ENCODE assay signal across 8 cellular contexts in genomic region chr1:92623187-92623778, GRCh38.
DNase-seq lines count a peak whose midpoint lies in the region; ATAC-seq and TF ChIP-seq lines count a peak whose summit lies in the region.

No MANE protein-coding gene starts in this region.

- H3K4me3 Mint-ChIP-seq in activated CD4-positive, alpha-beta T cell treated with anti-CD3 and anti-CD28 coated beads for 36 hours = no peak overlapping the region

- POLR2A ChIA-PET in activated CD4-positive, alpha-beta T cell treated with anti-CD3 and anti-CD28 coated beads for 36 hours (lab: Charles Lee) = no interaction called here

- no peaks in the 10 kb centered on the region for H3K36me3 Mint-ChIP-seq in activated CD4-positive, alpha-beta T cell treated with anti-CD3 and anti-CD28 coated beads for 36 hours (ENCODE audit: low read depth)

- peaks cover 14% of the 10 kb centered on the region for H3K4me1 Mint-ChIP-seq in activated CD4-positive, alpha-beta T cell treated with anti-CD3 and anti-CD28 coated beads for 36 hours

- no peak overlapping the region for H3K9ac ChIP-seq in colonic mucosa (ENCODE audit: low read depth in 2 of 2, low read length in 2 of 2)

- no peak for DNase-seq in activated CD4-positive, alpha-beta T cell treated with anti-CD3 and anti-CD28 coated beads for 36 hours
- DNase-seq in activated CD4-positive, alpha-beta T cell treated with anti-CD3 and anti-CD28 coated beads, Interleukin-2, amount 50 U/mL, for 48 hours = no peak
- DNase-seq in NCI-H1105 treated with DMSO at 0.1 percent for 48 hours (lab: John Stamatoyannopoulos, UW) (peak; percentile 34), colonic mucosa (no peak), pons (ENCODE audit: low spot score) (peak; percentile 28), mucosa of gallbladder (ENCODE audit: low spot score) (no peak)
- no peak for DNase-seq in activated naive CD4-positive, alpha-beta T cell treated with anti-CD3 and anti-CD28 coated beads, Interleukin-2, amount 50 U/mL, for 16 hours
- DNase-seq in activated naive CD4-positive, alpha-beta T cell (lab: John Stamatoyannopoulos, UW) = no peak

- CTCF ChIA-PET in activated CD4-positive, alpha-beta T cell treated with anti-CD3 and anti-CD28 coated beads for 36 hours (lab: Charles Lee) = interaction anchor here (0.9 to 2.3 kb wide), 8 partner anchors 20 to 692 kb away, joined by 3 to 15 read pairs (median 4); no protein-coding TSS in a partner anchor

- no peaks in the 10 kb centered on the region for H3K27me3 ChIP-seq in colonic mucosa

- H3K27ac Mint-ChIP-seq in activated CD4-positive, alpha-beta T cell treated with anti-CD3 and anti-CD28 coated beads for 36 hours = no peak overlapping the region

- intact Hi-C loops in activated CD4-positive, alpha-beta T cell treated with anti-CD3 and anti-CD28 coated beads for 36 hours (cut with DNase I, micrococcal nuclease) = loop anchor here (1.0 to 5.0 kb wide), 5 partner anchors 256 to 626 kb away; partner anchors contain the start of genes BTBD8 (in 1 of the 2), GLMN (in 1 of the 2) and RPAP2 (in 1 of the 2)
- intact Hi-C loops in colonic mucosa (cut with DNase I) = no loop called here

- peak; percentile 57 for ATAC-seq in activated CD4-positive, alpha-beta T cell treated with anti-CD3 and anti-CD28 coated beads for 36 hours

- no peaks in the 10 kb centered on the region for H3K27me3 Mint-ChIP-seq in activated CD4-positive, alpha-beta T cell treated with anti-CD3 and anti-CD28 coated beads for 36 hours

- H3K4me3 ChIP-seq in colonic mucosa = no peak overlapping the region

- peak; percentile 33 for TF ChIP-seq CTCF in colonic mucosa (IDR thresholded peaks at IDR 0.05)

- no peaks in the 10 kb centered on the region for H3K36me3 ChIP-seq in colonic mucosa

- H3K9me3 Mint-ChIP-seq in activated CD4-positive, alpha-beta T cell treated with anti-CD3 and anti-CD28 coated beads for 36 hours (ENCODE audit: low read depth) = no peaks in the 10 kb centered on the region

- no peaks in the 10 kb centered on the region for H3K4me1 ChIP-seq in colonic mucosa

- H3K27ac ChIP-seq in colonic mucosa = no peak overlapping the region

- H3K9me3 ChIP-seq in colonic mucosa = no peaks in the 10 kb centered on the region

Comparison
In these comparisons a context has a peak if more than half of its experiments do, and no peak if none do; other contexts are left out.
1. DNase-seq: peak in NCI-H1105 treated with DMSO at 0.1 percent for 48 hours (single experiment) and pons (single experiment); none in activated CD4-positive, alpha-beta T cell treated with anti-CD3 and anti-CD28 coated beads for 36 hours (single experiment), activated CD4-positive, alpha-beta T cell treated with anti-CD3 and anti-CD28 coated beads, Interleukin-2, amount 50 U/mL, for 48 hours (0 of 2), colonic mucosa (single experiment), mucosa of gallbladder (single experiment), activated naive CD4-positive, alpha-beta T cell treated with anti-CD3 and anti-CD28 coated beads, Interleukin-2, amount 50 U/mL, for 16 hours (single experiment) and activated naive CD4-positive, alpha-beta T cell (0 of 4).